ENCODE assay signal across 8 cellular contexts in the genomic region with DNA sequence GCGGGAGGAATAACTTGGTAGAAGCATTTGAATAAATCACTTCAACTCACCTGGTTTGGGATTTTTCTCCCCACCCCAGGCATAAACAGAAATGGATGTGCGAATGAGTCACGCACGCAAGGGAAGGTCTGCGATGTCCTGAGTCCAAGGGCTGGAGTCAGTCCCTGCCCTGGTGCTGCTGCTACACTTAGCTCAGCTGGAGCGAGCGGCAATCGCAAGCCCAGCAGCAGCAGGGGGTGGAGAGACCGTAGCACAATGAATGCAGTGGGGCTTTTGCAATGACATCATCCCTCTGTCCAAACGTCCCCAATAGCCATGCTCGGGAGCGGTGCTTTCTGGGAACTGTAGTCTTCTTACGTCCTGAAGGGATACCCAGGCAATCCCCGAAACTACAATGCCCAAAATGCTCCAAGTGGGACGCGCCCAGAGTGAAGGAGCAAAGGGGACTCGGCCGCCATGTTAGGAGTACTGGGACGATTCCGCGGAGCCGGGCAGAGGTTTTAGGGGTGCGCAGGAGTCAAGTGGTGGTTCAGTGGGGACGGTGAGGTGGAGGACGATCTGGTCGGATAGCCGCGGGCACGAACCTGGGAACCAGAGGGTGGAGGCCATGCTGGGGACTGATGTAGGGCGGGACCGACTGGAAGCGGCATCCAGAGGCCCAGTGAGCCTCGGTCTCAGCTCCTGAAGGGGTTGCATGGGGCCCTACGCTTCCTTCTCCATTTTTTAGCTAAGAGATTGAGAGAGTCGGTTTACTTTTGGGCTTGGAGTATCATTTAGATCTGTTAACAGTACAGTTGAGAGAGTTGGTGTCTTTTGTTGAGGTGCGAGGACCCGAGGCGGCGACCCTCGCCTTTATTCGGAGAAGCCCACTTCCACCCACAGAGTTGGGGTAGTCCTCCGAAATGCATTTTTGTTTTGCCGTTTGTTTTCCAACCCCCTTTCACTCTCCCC. TPM values are rescaled to one million over a fixed set of nuclear protein-coding genes. Genes with fewer than 3 reads are reported as not detected.
DNase-seq lines count a peak whose midpoint lies in the region; ATAC-seq lines count a peak whose summit lies in the region.

A gene with protein sequence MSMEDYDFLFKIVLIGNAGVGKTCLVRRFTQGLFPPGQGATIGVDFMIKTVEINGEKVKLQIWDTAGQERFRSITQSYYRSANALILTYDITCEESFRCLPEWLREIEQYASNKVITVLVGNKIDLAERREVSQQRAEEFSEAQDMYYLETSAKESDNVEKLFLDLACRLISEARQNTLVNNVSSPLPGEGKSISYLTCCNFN (minus strand): TSS at position 257 of the 951 bp plus-strand sequence. CDS start 74,581 bp downstream, outside the sequence.

- H3K36me3 ChIP-seq in esophagus (ENCODE audit: control insufficient read depth in 2 of 2, insufficient read depth in 2 of 2, low read length in 1 of 2) (no peaks in the 10 kb centered on the region), mucosa of rectum (ENCODE audit: control insufficient read depth in 2 of 2, insufficient read depth in 2 of 2, low read length in 2 of 2) (peaks cover 2 to 5% of the 10 kb centered on the region in 2 donors)

- H3K27me3 ChIP-seq in esophagus (ENCODE audit: control insufficient read depth in 1 of 2, insufficient read depth in 2 of 2, low read length in 2 of 2): no peaks in the 10 kb centered on the region
- peaks cover 0 to 7% of the 10 kb centered on the region in 2 donors for H3K27me3 ChIP-seq in mucosa of rectum (ENCODE audit: control insufficient read depth in 2 of 2, insufficient read depth in 2 of 2, low read length in 2 of 2)

- ATAC-seq in GM21576 (IDR thresholded peaks at IDR 0.05; ENCODE audit: unreplicated experiment): peak; percentile 95

- peak within 1 kb of the TSS; percentile 76 to 94 for H3K4me3 ChIP-seq in esophagus (ENCODE audit: low read depth in 1 of 2, low read length in 2 of 2)
- peak within 1 kb of the TSS; percentile 96 to 100 for H3K4me3 ChIP-seq in mucosa of rectum (ENCODE audit: low read length in 2 of 2)

- peaks cover 4% of the 10 kb centered on the region for H3K36me3 Mint-ChIP-seq in IgD-negative memory B cell

- no peak within 1 kb of the TSS for H3K27ac Mint-ChIP-seq in IgD-negative memory B cell

- H3K4me1 ChIP-seq in esophagus (ENCODE audit: control insufficient read depth in 2 of 2, insufficient read depth in 2 of 2, low read length in 1 of 2) (peaks cover 0 to 2% of the 10 kb centered on the region in 2 donors), mucosa of rectum (ENCODE audit: control insufficient read depth in 2 of 2, insufficient read depth in 2 of 2, low read length in 2 of 2) (peaks cover 14 to 22% of the 10 kb centered on the region in 2 donors)

- H3K9me3 ChIP-seq in esophagus (ENCODE audit: control insufficient read depth in 2 of 2, insufficient read depth in 1 of 2, low read depth in 1 of 2, low read length in 1 of 2) (no peaks in the 10 kb centered on the region), mucosa of rectum (ENCODE audit: control insufficient read depth in 2 of 2, low read length in 2 of 2) (no peaks in the 10 kb centered on the region)

- no peaks in the 10 kb centered on the region for H3K27me3 Mint-ChIP-seq in IgD-negative memory B cell

- H3K9ac ChIP-seq in mucosa of rectum (ENCODE audit: low read depth in 1 of 2, low read length in 2 of 2): peak within 1 kb of the TSS; percentile 95 to 99

- H3K27ac ChIP-seq in esophagus (ENCODE audit: low read depth in 2 of 2, low read length in 1 of 2) (peak within 1 kb of the TSS; percentile 88 to 99), mucosa of rectum (ENCODE audit: low read depth in 2 of 2, low read length in 2 of 2) (peak within 1 kb of the TSS; percentile 94)

- no peak within 1 kb of the TSS for H3K4me3 Mint-ChIP-seq in IgD-negative memory B cell

- 0% methylated on average over 43 of the region's 43 CpGs for WGBS in esophagus, 2 donors

- H3K9me3 Mint-ChIP-seq in IgD-negative memory B cell: no peaks in the 10 kb centered on the region

- peaks cover 26 to 46% (median 46%) of the 10 kb centered on the region in 3 donors for H3K4me1 Mint-ChIP-seq in IgD-negative memory B cell

- DNase-seq in DMS153 (lab: John Stamatoyannopoulos, UW): peak; percentile 99
- peak; percentile 100 for DNase-seq in OCI-M1 (lab: John Stamatoyannopoulos, UW)
- peak; percentile 86 for DNase-seq in activated T-cell treated with anti-CD3 and anti-CD28 coated beads for 48 hours (ENCODE audit: low read depth)
- DNase-seq in stimulated activated CD8-positive, alpha-beta memory T cell treated with anti-CD3 and anti-CD28 coated beads, Interleukin-4, amount 100 ng/mL, for 48 hours: peak; percentile 92

RNA-seq across cellular contexts. Expression of the gene that starts here (rescaled TPM):
- 39.4 TPM for polyA plus RNA-seq in IgD-negative memory B cell
- polyA plus RNA-seq in esophagus: 1 to 10 TPM in 1 of 2 donors, under 1 TPM in 1; 0.90 to 1.8 TPM

Comparison
In these comparisons a context has a peak if more than half of its experiments do, and no peak if none do; other contexts are left out.
1. Peak in every context shown above with its lines: DNase-seq, ATAC-seq, H3K4me3 ChIP-seq and H3K27ac ChIP-seq.
2. RNA of the gene that starts here (polyA plus RNA-seq): 39.4 TPM in IgD-negative memory B cell (single experiment); 0.90 to 1.8 TPM in esophagus; every median in the first group is over 10 times any median in the second.